Comparison of ENCODE assay signal across 24 cellular contexts in the genomic region with DNA sequence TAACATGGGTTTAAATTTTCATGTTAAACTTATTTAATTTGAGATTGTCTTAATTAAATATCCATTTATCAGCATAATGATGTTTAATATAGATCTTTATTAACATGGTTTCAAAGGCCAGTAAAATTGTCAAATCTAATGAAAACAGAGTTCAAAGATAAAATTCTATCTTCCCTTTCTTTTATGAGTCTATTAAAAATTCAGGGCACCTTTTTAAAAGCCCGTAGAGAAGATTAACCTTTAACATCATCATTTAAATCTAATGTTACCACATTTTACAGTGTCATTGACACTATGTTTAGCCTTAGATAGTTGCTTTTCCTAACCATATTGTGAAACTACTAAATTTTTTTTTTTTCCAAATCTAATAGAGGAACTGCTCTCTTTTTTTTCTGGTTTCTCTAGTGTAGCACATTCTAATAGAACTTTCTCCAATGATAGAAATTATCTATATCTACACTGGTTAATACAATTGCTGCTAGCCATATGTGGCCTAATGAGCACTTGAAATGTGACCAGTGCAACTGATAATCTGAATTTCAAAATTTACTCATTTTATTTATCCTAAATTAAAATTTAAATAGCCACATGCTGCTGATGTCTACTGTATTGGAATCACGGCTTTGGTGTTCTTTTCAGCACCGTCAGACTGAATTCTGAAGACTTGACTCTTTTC.
"Had no signal": no experiment of that assay in that cellular context is flagged by ENCODE, and none has a peak within 500 bp of the region (broad histone marks: within the 10 kb centered on the region; RNA-seq: fewer than 3 reads in every experiment).

No MANE protein-coding gene starts in this region.

- H3K27ac ChIP-seq: adrenal gland, KMS-11 had no signal

- ATAC-seq: activated CD4-positive, CD25-positive, alpha-beta regulatory T cell treated with anti-CD3 and anti-CD28 coated beads, Interleukin-2, amount 50 U/mL, for 24 hours; activated CD8-positive, alpha-beta T cell treated with anti-CD3 and anti-CD28 coated beads for 36 hours; activated T-cell treated with anti-CD3 and anti-CD28 coated beads, Interleukin-2, amount 50 U/mL, for 72 hours; Panc1 had no signal

- H3K9me3 ChIP-seq: adrenal gland had no signal

- H3K4me3 ChIP-seq: adrenal gland had no signal

- DNase-seq: activated CD4-positive, alpha-beta T cell treated with anti-CD3 and anti-CD28 coated beads for 4 hours; activated CD8-positive, alpha-beta memory T cell treated with anti-CD3 and anti-CD28 coated beads, Interleukin-2, amount 50 U/mL, for 4 hours; activated CD8-positive, alpha-beta T cell treated with anti-CD3 and anti-CD28 coated beads for 36 hours; activated gamma-delta T cell treated with Interleukin-2 at 50 U/mL for 16 hours; activated naive CD4-positive, alpha-beta T cell treated with anti-CD3 and anti-CD28 coated beads, Interleukin-2, amount 50 U/mL, for 16 hours; activated naive CD8-positive, alpha-beta T cell treated with anti-CD3 and anti-CD28 coated beads, Interleukin-2, amount 10 ng/mL, durations not matched to agents 7 days and 5 days; activated T-cell treated with anti-CD3 and anti-CD28 coated beads, Interleukin-2, amount 50 U/mL, for 72 hours; adrenal gland; anterior cingulate cortex; cerebellar nuclear complex; NCI-H1105; NCI-H1436; NCI-H1694 treated with DMSO at 0.1 percent for 48 hours; NCI-H2029 treated with DMSO at 0.1 percent for 48 hours; NCI-H345; NCI-H510A; NCI-H526 treated with DMSO at 0.1 percent for 48 hours; NCI-H82; Right ventricle myocardium superior; RPMI8226; T-helper 1 cell had no signal

- H3K36me3 ChIP-seq: adrenal gland had no signal

- H3K27me3 ChIP-seq: adrenal gland had no signal

- H3K9ac ChIP-seq: KMS-11 had no signal
